In genomic region chr1:55714230-55714629, GRCh38 we compare ENCODE assay signal across 1 cellular context.
TF ChIP-seq lines count a peak whose summit lies in the region.

No MANE protein-coding gene starts in this region.

TF ChIP-seq in HepG2, 621 proteins besides CTCF, POLR2A, EP300 and RAD21 (continued from another document):
- no peak for TF ChIP-seq FOXK2 (IDR thresholded peaks at IDR 0.05)
- no peak for TF ChIP-seq ATF3 (CRISPR knock-in tag; IDR thresholded peaks at IDR 0.05)
- no peak for TF ChIP-seq ARNT2 (CRISPR knock-in tag; IDR thresholded peaks at IDR 0.05; ENCODE audit: low read depth)
